Comparison of ENCODE assay signal across 8 cellular contexts in the genomic region with DNA sequence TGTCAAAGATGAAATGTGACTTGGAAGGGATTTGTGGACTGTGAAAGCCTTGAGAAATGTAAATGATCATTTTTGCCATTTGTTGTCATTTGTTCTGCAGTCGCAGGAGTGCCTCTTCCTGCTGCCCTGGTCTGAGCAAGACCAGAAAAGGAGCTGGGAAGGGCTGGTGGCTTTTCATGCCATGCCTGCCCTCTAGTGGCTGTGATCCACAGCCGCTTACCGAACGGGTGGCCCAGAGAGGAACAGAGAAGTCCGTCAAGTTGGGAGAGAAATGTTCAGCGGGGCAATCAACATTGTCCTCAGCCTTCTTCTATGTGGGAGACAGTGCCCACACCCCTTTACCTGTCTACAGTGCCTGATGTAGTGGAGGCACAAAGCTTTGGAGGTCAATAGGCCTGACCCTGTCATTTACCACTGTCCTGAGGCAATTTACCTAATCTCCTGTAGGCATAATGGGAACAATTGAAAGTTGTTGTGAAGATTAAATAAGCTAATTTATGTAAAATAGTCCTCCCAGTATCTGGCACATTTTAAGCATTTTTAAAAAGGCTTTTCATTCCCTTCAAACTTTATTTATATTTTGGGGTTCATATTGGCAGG.
A peak's percentile ranks its signal among the peaks of the same experiment; 100 is the strongest.
DNase-seq lines count a peak whose midpoint lies in the region; ATAC-seq and TF ChIP-seq lines count a peak whose summit lies in the region.

No MANE protein-coding gene starts in this region.

- H3K4me1 ChIP-seq in spleen: peaks cover 0 to 8% (median 0%) of the 10 kb centered on the region in 6 donors

- peak; percentile 97 for ATAC-seq in HG02642 (IDR thresholded peaks at IDR 0.05; ENCODE audit: poor library complexity, unreplicated experiment)

- WGBS in spleen, 5 donors: 3 to 10% (median 5%) methylated on average over 6 of the region's 6 CpGs

- no peak overlapping the region for H3K27ac ChIP-seq in spleen

- in situ Hi-C loops in astrocyte of the spinal cord (cut with HindIII; ENCODE audit: low sequenced_read_pairs): no loop called here

- H3K27me3 ChIP-seq in spleen (replicated peaks in 1 of 7): no peaks in the 10 kb centered on the region

- intact Hi-C loops in spleen (cut with DNase I; ENCODE audit: low total_unique reads): loop anchor here (5.0 kb wide), 1 partner anchor 187 kb away; no protein-coding TSS in a partner anchor

- DNase-seq in activated gamma-delta T cell treated with Interleukin-2 at 50 U/mL for 16 hours (peak; percentile 29), activated gamma-delta T cell (lab: John Stamatoyannopoulos, UW) (no peak), NCI-H1092 (lab: John Stamatoyannopoulos, UW) (peak; percentile 58), T follicular helper cell (ENCODE audit: low read depth) (peak; percentile 6), astrocyte of the spinal cord (ENCODE audit: low read depth, low spot score) (peak; percentile 84), iPS DF 19.7 (ENCODE audit: low read depth, low spot score) (peak; percentile 25), spleen (peak; percentile 85)

- H3K4me3 ChIP-seq in astrocyte of the spinal cord (ENCODE audit: low read depth, low read length): no peak overlapping the region
- H3K4me3 ChIP-seq in spleen: no peak overlapping the region

- TF ChIP-seq CTCF in astrocyte of the spinal cord (IDR thresholded peaks at IDR 0.05; ENCODE audit: low read depth, low read length) (peak; percentile 98), spleen (IDR thresholded peaks at IDR 0.05 in 8 of 11, conservative IDR thresholded peaks at IDR 0.05 in 3 of 11) (peak; percentile 30 to 83 (median 73))

- no peaks in the 10 kb centered on the region for H3K36me3 ChIP-seq in spleen

- TF ChIP-seq POLR2A in spleen (IDR thresholded peaks at IDR 0.05): no peak

- no peaks in the 10 kb centered on the region for H3K9me3 ChIP-seq in spleen
